ENCODE assay signal across 14 cellular contexts in the genomic region with DNA sequence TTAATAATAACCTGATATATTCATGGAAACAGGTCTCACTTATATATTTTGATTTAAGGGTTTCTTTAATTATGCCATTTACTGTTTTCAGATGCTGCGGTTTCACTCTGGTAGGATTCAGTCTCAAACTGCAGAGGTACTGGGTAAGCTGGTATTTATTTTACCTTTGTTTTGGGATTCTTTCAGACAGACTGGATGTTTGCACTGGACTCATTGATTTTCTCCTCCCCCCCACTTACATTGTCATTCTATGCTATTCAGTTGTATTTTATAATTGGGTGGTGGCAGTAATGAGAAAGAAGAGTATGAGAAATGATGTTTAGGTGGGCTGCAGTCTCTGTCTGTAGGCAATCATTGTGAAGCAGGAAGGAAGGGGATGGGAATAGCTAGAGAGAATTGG.
DNase-seq lines count a peak whose midpoint lies in the region; ATAC-seq and TF ChIP-seq lines count a peak whose summit lies in the region.
"Had no signal": no experiment of that assay in that cellular context is flagged by ENCODE, and none has a peak within 500 bp of the region (broad histone marks: within the 10 kb centered on the region; RNA-seq: fewer than 3 reads in every experiment).

No MANE protein-coding gene starts in this region.

- peaks cover 2% of the 10 kb centered on the region for H3K36me3 Mint-ChIP-seq in activated CD8-positive, alpha-beta memory T cell treated with anti-CD3 and anti-CD28 coated beads, Interleukin-2, amount 10 ng/mL, durations not matched to agents 7 days and 5 days
- H3K36me3 Mint-ChIP-seq in glutamatergic neuron (ENCODE audit: unreplicated experiment), result no peaks in the 10 kb centered on the region

- peak overlapping the region; percentile 100 for H3K27ac ChIP-seq in KOPT-K1 (ENCODE audit: low read depth, low read length, poor library complexity, severe bottlenecking)
- H3K27ac ChIP-seq: A549, C4-2B had no signal

- H3K4me1 Mint-ChIP-seq in activated CD8-positive, alpha-beta memory T cell treated with anti-CD3 and anti-CD28 coated beads, Interleukin-2, amount 10 ng/mL, durations not matched to agents 7 days and 5 days, result peaks cover 25% of the 10 kb centered on the region
- peaks cover 14% of the 10 kb centered on the region for H3K4me1 Mint-ChIP-seq in glutamatergic neuron (ENCODE audit: low read depth, unreplicated experiment)

- ATAC-seq in activated CD8-positive, alpha-beta memory T cell treated with anti-CD3 and anti-CD28 coated beads, Interleukin-2, amount 10 ng/mL, durations not matched to agents 7 days and 5 days, result no peak
- ATAC-seq: A549 had no signal

- POLR2A ChIA-PET in HEK293T (lab: Yijun Ruan, JAX), result interaction anchor here (0.6 to 0.7 kb wide), 2 partner anchors 10 to 455 kb away, joined by 3 read pairs; no protein-coding TSS in a partner anchor

- TF ChIP-seq CTCF in glutamatergic neuron (IDR thresholded peaks at IDR 0.05; ENCODE audit: partially characterized antibody, unreplicated experiment), result no peak

- no peaks in the 10 kb centered on the region for H3K36me3 ChIP-seq in KOPT-K1 (ENCODE audit: insufficient read depth, low read length)

- H3K9me3 Mint-ChIP-seq in activated CD8-positive, alpha-beta memory T cell treated with anti-CD3 and anti-CD28 coated beads, Interleukin-2, amount 10 ng/mL, durations not matched to agents 7 days and 5 days (ENCODE audit: low read depth), result peaks cover 3% of the 10 kb centered on the region
- H3K9me3 Mint-ChIP-seq in glutamatergic neuron (ENCODE audit: unreplicated experiment), result no peaks in the 10 kb centered on the region

- peak overlapping the region; percentile 48 for H3K27ac Mint-ChIP-seq in activated CD8-positive, alpha-beta memory T cell treated with anti-CD3 and anti-CD28 coated beads, Interleukin-2, amount 10 ng/mL, durations not matched to agents 7 days and 5 days
- peak overlapping the region; percentile 36 for H3K27ac Mint-ChIP-seq in glutamatergic neuron (ENCODE audit: unreplicated experiment)

- peaks cover 20% of the 10 kb centered on the region for H3K27me3 Mint-ChIP-seq in activated CD8-positive, alpha-beta memory T cell treated with anti-CD3 and anti-CD28 coated beads, Interleukin-2, amount 10 ng/mL, durations not matched to agents 7 days and 5 days
- H3K27me3 Mint-ChIP-seq in glutamatergic neuron (ENCODE audit: unreplicated experiment), result no peaks in the 10 kb centered on the region

- H3K4me3 Mint-ChIP-seq in activated CD8-positive, alpha-beta memory T cell treated with anti-CD3 and anti-CD28 coated beads, Interleukin-2, amount 10 ng/mL, durations not matched to agents 7 days and 5 days, result peak overlapping the region; percentile 3
- H3K4me3 Mint-ChIP-seq in glutamatergic neuron (ENCODE audit: unreplicated experiment), result no peak overlapping the region

- CTCF ChIA-PET in activated CD8-positive, alpha-beta memory T cell treated with anti-CD3 and anti-CD28 coated beads, Interleukin-2, amount 10 ng/mL, durations not matched to agents 7 days and 5 days (lab: Charles Lee), result no interaction called here
- CTCF ChIA-PET in HEK293T (lab: Yijun Ruan, JAX), result no interaction called here

- DNase-seq in activated CD8-positive, alpha-beta memory T cell treated with anti-CD3 and anti-CD28 coated beads, Interleukin-2, amount 10 ng/mL, durations not matched to agents 7 days and 5 days, result no peak
- DNase-seq in activated CD8-positive, alpha-beta memory T cell treated with anti-CD3 and anti-CD28 coated beads, Interleukin-2, amount 50 U/mL, for 4 hours, result no peak
- DNase-seq in glutamatergic neuron, result no peak
- DNase-seq in HEK293T (ENCODE audit: extremely low spot score), result no peak
- DNase-seq in germinal center (ENCODE audit: low spot score), result no peak
- DNase-seq in islet precursor cell, result no peak
- DNase-seq: COR-L47, DMS153, EL, NCI-H187 treated with DMSO at 0.1 percent for 48 hours, Right ventricle myocardium superior had no signal

- peaks cover 4% of the 10 kb centered on the region for H3K9me3 ChIP-seq in KOPT-K1 (ENCODE audit: insufficient read depth, low read length, poor library complexity, severe bottlenecking)
- H3K9me3 ChIP-seq: A549 had no signal

TF ChIP-seq in HEK293T, 16 proteins besides CTCF, POLR2A, EP300 and RAD21:
- no peak for TF ChIP-seq HDGF (IDR thresholded peaks at IDR 0.05; ENCODE audit: borderline replicate concordance)
- TF ChIP-seq ELF4 (IDR thresholded peaks at IDR 0.05), result no peak
- no peak for TF ChIP-seq SUZ12 (IDR thresholded peaks at IDR 0.05)
- TF ChIP-seq FOXA1 (IDR thresholded peaks at IDR 0.05), result no peak
- TF ChIP-seq TARDBP (IDR thresholded peaks at IDR 0.05), result no peak
- TF ChIP-seq FOXM1 (IDR thresholded peaks at IDR 0.05; ENCODE audit: borderline replicate concordance), result no peak
- TF ChIP-seq ZNF384 (IDR thresholded peaks at IDR 0.05), result no peak
- no peak for TF ChIP-seq ARNT (IDR thresholded peaks at IDR 0.05)
- TF ChIP-seq BHLHE40 (IDR thresholded peaks at IDR 0.05; ENCODE audit: borderline replicate concordance), result no peak
